ENCODE assay signal across 16 cellular contexts in genomic region chr21:15506086-15506485, GRCh38.
DNase-seq lines count a peak whose midpoint lies in the region; ATAC-seq and TF ChIP-seq lines count a peak whose summit lies in the region.
"Had no signal": no experiment of that assay in that cellular context is flagged by ENCODE, and none has a peak within 500 bp of the region (broad histone marks: within the 10 kb centered on the region; RNA-seq: fewer than 3 reads in every experiment).

No MANE protein-coding gene starts in this region.

- H3F3A ChIP-seq in PC-3 (ENCODE audit: low read length, unreplicated experiment) = no peaks in the 10 kb centered on the region

- H3K9me3 ChIP-seq in PC-3 (ENCODE audit: low read length) = no peaks in the 10 kb centered on the region
- H3K9me3 ChIP-seq: A549, Caco-2 had no signal

- CTCF ChIA-PET in PC-3 (lab: Charles Lee) = no interaction called here

- no peaks in the 10 kb centered on the region for H3K4me1 ChIP-seq in PC-3 (ENCODE audit: insufficient read depth, low read length)
- peaks cover 6% of the 10 kb centered on the region for H3K4me1 ChIP-seq in foreskin keratinocyte
- H3K4me1 ChIP-seq: A549 had no signal

- TF ChIP-seq CTCF in PC-3 (conservative IDR thresholded peaks at IDR 0.05; ENCODE audit: low read depth, low read length) (no peak), epithelial cell of esophagus (IDR thresholded peaks at IDR 0.05; ENCODE audit: insufficient read depth, low read depth, low read length, missing control alignments) (no peak), foreskin keratinocyte (conservative IDR thresholded peaks at IDR 0.05) (no peak)

- H3K9ac ChIP-seq in PC-3 (ENCODE audit: low read length) = no peak overlapping the region
- H3K9ac ChIP-seq: BLaER1 treated with 17β-estradiol and CSF1 and Interleukin-3, amounts not matched to agents 10 nM and 100 nM had no signal

- no peaks in the 10 kb centered on the region for H4K20me1 ChIP-seq in PC-3 (ENCODE audit: low read length)
- H4K20me1 ChIP-seq: BLaER1 treated with 17β-estradiol and CSF1 and Interleukin-3, amounts not matched to agents 10 nM and 100 nM had no signal

- H3K27me3 ChIP-seq in PC-3 (ENCODE audit: low read length) (no peaks in the 10 kb centered on the region), foreskin keratinocyte (no peaks in the 10 kb centered on the region)
- H3K27me3 ChIP-seq: BLaER1 treated with 17β-estradiol and CSF1 and Interleukin-3, amounts not matched to agents 10 nM and 100 nM had no signal

- no peak for TF ChIP-seq POLR2A in GM18505 (IDR thresholded peaks at IDR 0.05; ENCODE audit: borderline replicate concordance, extremely low read depth, insufficient read depth, insufficient read length)

- peak; percentile 26 for DNase-seq in PC-3
- DNase-seq in epithelial cell of esophagus (ENCODE audit: low read depth) = peak; percentile 56
- peak; percentile 32 to 57 for DNase-seq in foreskin keratinocyte
- DNase-seq in activated effector memory CD4-positive, alpha-beta T cell treated with anti-CD3 and anti-CD28 coated beads, Interleukin-2, amount 50 U/mL, for 16 hours = no peak
- DNase-seq: AML-193; Caco-2; Calu3; CD4-positive, alpha-beta T cell; CD8-positive, alpha-beta T cell; DMS79 treated with DMSO at 0.1 percent for 48 hours; GF-D8 had no signal

- no TSS peak for BruUV-seq in PC-3 (replicated peaks; lab: Mats Ljungman, UMichigan)

- H3K27ac ChIP-seq in PC-3 (ENCODE audit: low read length) (no peak overlapping the region), foreskin keratinocyte (no peak overlapping the region)
- H3K27ac ChIP-seq: 22Rv1; A549; BLaER1 treated with 17β-estradiol and CSF1 and Interleukin-3, amounts not matched to agents 10 nM and 100 nM; C4-2B had no signal

- POLR2A ChIA-PET in PC-3 (lab: Charles Lee; ENCODE audit: unreplicated experiment) = no interaction called here

- H3K36me3 ChIP-seq in PC-3 (ENCODE audit: low read depth, low read length) = no peaks in the 10 kb centered on the region

- H3K79me2 ChIP-seq in PC-3 (ENCODE audit: low read length) = no peaks in the 10 kb centered on the region

- no peak overlapping the region for H3K4me2 ChIP-seq in PC-3 (ENCODE audit: low read length)
- H3K4me2 ChIP-seq: A549; BLaER1 treated with 17β-estradiol and CSF1 and Interleukin-3, amounts not matched to agents 10 nM and 100 nM had no signal

- intact Hi-C loops in PC-3 (cut with micrococcal nuclease) = no loop called here

- 0 out of 2 replicates have a peak, but pooled peaks cover 4% of the 10 kb centered on the region for H3K9me2 ChIP-seq in PC-3 (replicated peaks; ENCODE audit: low read length)

- no peak overlapping the region for H2AFZ ChIP-seq in PC-3 (ENCODE audit: low read length)

- H3K4me3 ChIP-seq in PC-3 (ENCODE audit: low read length) (no peak overlapping the region), epithelial cell of esophagus (ENCODE audit: low read length) (no peak overlapping the region)
- H3K4me3 ChIP-seq: A549; BLaER1 treated with 17β-estradiol and CSF1 and Interleukin-3, amounts not matched to agents 10 nM and 100 nM had no signal

- ATAC-seq in PC-3 = no peak
- ATAC-seq in foreskin keratinocyte = peak; percentile 45
- ATAC-seq in GM18505 (IDR thresholded peaks at IDR 0.05; ENCODE audit: unreplicated experiment) = no peak
- ATAC-seq: A549; CD8-positive, alpha-beta T cell had no signal
